In the genomic region with DNA sequence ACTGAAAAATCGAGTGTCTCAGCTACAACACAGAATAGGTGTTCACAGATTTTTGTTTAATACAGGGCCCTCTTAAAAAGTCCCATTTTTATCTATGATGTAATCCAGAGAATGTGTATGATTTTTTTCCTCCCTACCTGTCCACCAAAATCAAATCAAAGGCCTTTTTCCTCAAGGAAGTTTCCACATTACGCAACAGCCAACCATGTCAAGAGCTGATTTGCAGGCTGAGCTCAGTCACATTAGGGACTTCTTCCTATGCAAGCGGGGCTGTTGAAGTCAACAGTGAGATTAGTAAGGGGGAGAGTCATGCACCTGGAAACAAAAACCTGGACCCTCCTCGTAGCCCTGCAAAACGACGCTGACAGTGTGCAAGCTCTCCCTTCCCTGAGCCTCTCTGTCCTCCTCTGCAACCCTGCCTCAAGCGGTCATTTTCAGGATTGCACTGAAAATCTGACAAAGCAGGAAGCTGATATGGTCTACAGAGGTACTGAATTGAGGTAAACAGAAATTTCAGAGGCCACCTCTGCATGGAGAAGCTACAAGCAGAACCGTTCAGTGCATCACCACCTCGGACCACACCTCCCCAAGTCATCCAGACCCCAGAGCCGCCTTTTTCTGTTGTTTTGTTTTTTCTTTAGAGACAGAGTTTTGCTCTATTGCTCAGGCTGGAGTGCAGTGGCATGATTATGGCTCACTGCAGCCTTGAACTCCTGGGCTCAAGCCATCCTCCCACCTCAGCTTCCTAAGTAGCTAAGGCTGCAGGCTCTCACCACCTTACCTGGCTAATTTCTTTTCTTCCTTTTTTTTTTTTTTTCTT, we compare ENCODE assay signal across 8 cellular contexts. TPM values are rescaled to one million over a fixed set of nuclear protein-coding genes. Genes with fewer than 3 reads are reported as not detected.
DNase-seq lines count a peak whose midpoint lies in the region; ATAC-seq, FAIRE-seq and TF ChIP-seq lines count a peak whose summit lies in the region.

No MANE protein-coding gene starts in this region.

- FAIRE-seq in GM12878 (lab: Jason Lieb, UNC): peak; percentile 64

- CTCF ChIA-PET in GM12878 (lab: Yijun Ruan, JAX): interaction anchor here (0.6 to 2.4 kb wide), 19 partner anchors 8 to 1150 kb away, joined by 3 to 24 read pairs (median 3); partner anchors contain the start of genes CPLX2 and SFXN1

- RAD21 ChIA-PET in GM12878 (lab: Charles Lee; ENCODE audit: unreplicated experiment): no interaction called here

- peak; percentile 69 to 76 (median 74) for TF ChIP-seq CTCF in GM12878 (IDR thresholded peaks at IDR 0.05 in 2 of 3, conservative IDR thresholded peaks at IDR 0.05 in 1 of 3; ENCODE audit: control insufficient read depth in 2 of 3, extremely low read depth in 1 of 3, insufficient read depth in 1 of 3, low read depth in 3 of 3, low read length in 3 of 3)

- no peak for TF ChIP-seq POLR2A in GM12878 (IDR thresholded peaks at IDR 0.05; ENCODE audit: low read depth, low read length)

- no peaks in the 10 kb centered on the region for H3K4me1 ChIP-seq in GM12878 (ENCODE audit: control insufficient read depth, insufficient read depth, low read length)

- H3K27ac ChIP-seq in GM12878 (ENCODE audit: control insufficient read depth, insufficient read depth): no peak overlapping the region

- POLR2A ChIA-PET in GM12878 (lab: Charles Lee): interaction anchor here (0.6 kb wide), 1 partner anchor 820 kb away, joined by 3 read pairs; no protein-coding TSS in a partner anchor

- peak overlapping the region; percentile 39; the same call in 1 of the 2 replicates for H2AFZ ChIP-seq in GM12878 (ENCODE audit: control insufficient read depth, low read depth, low read length)

- H3K4me2 ChIP-seq in GM12878 (ENCODE audit: control insufficient read depth, insufficient read depth): no peak overlapping the region

- intact Hi-C loops in GM12878 (cut with micrococcal nuclease; ENCODE audit: unreplicated experiment) (no loop called here), left colon (cut with DNase I, micrococcal nuclease) (no loop called here)

- no peak overlapping the region for H3K4me3 Mint-ChIP-seq in T-helper 2 cell treated with Interferon-gamma antibody and Interleukin-4, amounts not matched to agents 5 μg/mL and 100 μg/mL, for 36 hours

- H3K4me3 ChIP-seq in GM12878: no peak overlapping the region

- H3K27me3 ChIP-seq in GM12878 (replicated peaks in 1 of 2; ENCODE audit: control insufficient read depth in 2 of 2, insufficient read depth in 2 of 2, low read length in 1 of 2): no peaks in the 10 kb centered on the region; a peak in 2 of 4 replicates

- no peaks in the 10 kb centered on the region for H3K36me3 ChIP-seq in GM12878 (ENCODE audit: control insufficient read depth in 2 of 2, insufficient read depth in 2 of 2, low read length in 1 of 2)

- H3K79me2 ChIP-seq in GM12878 (ENCODE audit: control insufficient read depth, insufficient read depth, low read length): no peaks in the 10 kb centered on the region

- in situ Hi-C loops in GM12878 (cut with MboI): no loop called here

- H3K9me3 ChIP-seq in GM12878 (replicated peaks; ENCODE audit: control insufficient read depth, insufficient read depth, low read length): no peaks in the 10 kb centered on the region

- TF ChIP-seq EP300 in GM12878 (IDR thresholded peaks at IDR 0.05; ENCODE audit: borderline replicate concordance in 1 of 2, control insufficient read depth in 1 of 2, low read depth in 2 of 2, low read length in 2 of 2): no peak

- ATAC-seq in HG02623 (IDR thresholded peaks at IDR 0.05; ENCODE audit: unreplicated experiment) (peak; percentile 96), GM12878 (peak; percentile 100), left colon (peak; percentile 95)

- peaks cover 8% of the 10 kb centered on the region for H3K27me3 Mint-ChIP-seq in T-helper 2 cell treated with Interferon-gamma antibody and Interleukin-4, amounts not matched to agents 5 μg/mL and 100 μg/mL, for 36 hours (ENCODE audit: low read depth)

- 16% methylated on average over 10 of the region's 10 CpGs for WGBS in GM12878 (ENCODE audit: insufficient coverage, insufficient replicate concordance, low lambda C conversion rate, missing lambda C conversion rate)

- H3K9ac ChIP-seq in GM12878 (ENCODE audit: control insufficient read depth, insufficient read depth, low read length): no peak overlapping the region

- H3K9me3 Mint-ChIP-seq in T-helper 2 cell treated with Interferon-gamma antibody and Interleukin-4, amounts not matched to agents 5 μg/mL and 100 μg/mL, for 36 hours: no peaks in the 10 kb centered on the region

- SMC1A ChIA-PET in GM12878 (lab: Charles Lee; ENCODE audit: uncharacterized antibody, unreplicated experiment): interaction anchor here (1.1 kb wide), 1 partner anchor 16 kb away, joined by 3 read pairs; no protein-coding TSS in a partner anchor

- H3K36me3 Mint-ChIP-seq in T-helper 2 cell treated with Interferon-gamma antibody and Interleukin-4, amounts not matched to agents 5 μg/mL and 100 μg/mL, for 36 hours (ENCODE audit: low read depth): no peaks in the 10 kb centered on the region

- no TSS peak for BruUV-seq in GM12878 (replicated peaks; lab: Mats Ljungman, UMichigan)

- DNase-seq in activated gamma-delta T cell treated with Interleukin-2 at 50 U/mL for 16 hours (peak; percentile 67), activated gamma-delta T cell (lab: John Stamatoyannopoulos, UW) (no peak), NCI-H1092 (lab: John Stamatoyannopoulos, UW) (peak; percentile 48), GM12878 (ENCODE audit: low read depth, low spot score) (no peak), left colon (peak in 1 of 2 donors; percentile 56)
- peak; percentile 71 for DNase-seq in T-helper 2 cell treated with Interferon-gamma antibody and Interleukin-4, amounts not matched to agents 5 μg/mL and 100 μg/mL, for 36 hours (ENCODE audit: low spot score)
- DNase-seq in stimulated activated CD4-positive, alpha-beta T cell treated with anti-CD3 and anti-CD28 coated beads, TNF-alpha, amount 100 ng/mL, for 48 hours (ENCODE audit: low read depth in 3 of 3): peak; percentile 42 to 65 (median 57)

- peaks cover 11% of the 10 kb centered on the region for H3K4me1 Mint-ChIP-seq in T-helper 2 cell treated with Interferon-gamma antibody and Interleukin-4, amounts not matched to agents 5 μg/mL and 100 μg/mL, for 36 hours (ENCODE audit: low read depth)

- no peaks in the 10 kb centered on the region for H4K20me1 ChIP-seq in GM12878 (ENCODE audit: control insufficient read depth, insufficient read depth)

- peak overlapping the region; percentile 6 for H3K27ac Mint-ChIP-seq in T-helper 2 cell treated with Interferon-gamma antibody and Interleukin-4, amounts not matched to agents 5 μg/mL and 100 μg/mL, for 36 hours

- peak; percentile 44 for TF ChIP-seq RAD21 in GM12878 (IDR thresholded peaks at IDR 0.05; ENCODE audit: insufficient read depth, low read depth, low read length)

TF ChIP-seq in GM12878, 131 proteins besides CTCF, POLR2A, EP300 and RAD21:
- TF ChIP-seq SMC3 (IDR thresholded peaks at IDR 0.05; ENCODE audit: borderline replicate concordance, low read length) (peak; percentile 15; the same call in 1 of the 2 replicates), ETV6 (conservative IDR thresholded peaks at IDR 0.05 in 1 of 2, IDR thresholded peaks at IDR 0.05 in 1 of 2; ENCODE audit: borderline replicate concordance in 1 of 2, low read depth in 1 of 2) (no peak), LARP7 (IDR thresholded peaks at IDR 0.05) (0 out of 2 replicates have a peak, but pooled peaks have one; percentile 25), RUNX3 (IDR thresholded peaks at IDR 0.05; ENCODE audit: low read length) (0 out of 2 replicates have a peak, but pooled peaks have one; percentile 11)

RNA-seq across cellular contexts. Expression of gene SFXN1, which starts 13.7 kb away (rescaled TPM):
- total RNA-seq in GM12878 (2013; cell fraction: nucleolus; rRNA removed): 176 and 190 TPM in 2 replicates
- total RNA-seq in GM12878 (2014; rRNA removed) (96.8 and 97.4 TPM in 2 replicates), GM12878 (2014; rRNA removed; fragmentation: Illumina TruSeq; extraction: Trizol) (92.5 and 99.0 TPM in 2 replicates), GM12878 (2021) (106 and 108 TPM in 2 replicates), left colon (100 to 1,000 TPM in 1 of 2 donors, 10 to 100 TPM in 1; 82.8 to 113 TPM)
- 149 TPM for polyA plus RNA-seq in GM12878 (2011; ENCODE audit: low read depth)
- polyA plus RNA-seq in GM12878 (2011; rRNA removed) (173 and 248 TPM in 2 replicates), GM12878 (2014; fragmentation: Illumina TruSeq; extraction: Trizol) (101 and 126 TPM in 2 replicates), GM12878 (2014; fragmentation: Nextera tagmentation; extraction: Ambion mirVana) (10 to 100 TPM; 18.0 to 24.6 TPM), GM12878 (2014; rRNA removed) (84.5 and 89.2 TPM in 2 replicates), GM12878 (2016; fragmentation: Nextera tagmentation; extraction: Ambion mirVana) (100 to 1,000 TPM; 110 TPM)
- 205 and 218 TPM in 2 replicates for polyA plus RNA-seq in GM12878 (2011; cell fraction: cytosol; rRNA removed)
- 125 and 150 TPM in 2 replicates for polyA plus RNA-seq in GM12878 (2011; cell fraction: nucleus; rRNA removed)
- polyA plus RNA-seq in GM12878 (2012): 72.2 and 85.3 TPM in 2 replicates
- 299 and 428 TPM in 2 replicates for polyA minus RNA-seq in GM12878 (2011; rRNA and poly(A)+ RNA removed)
- polyA minus RNA-seq in GM12878 (2011; cell fraction: cytosol; rRNA and poly(A)+ RNA removed): 56.5 and 83.2 TPM in 2 replicates
- polyA minus RNA-seq in GM12878 (2011; cell fraction: nucleus; rRNA and poly(A)+ RNA removed): 56.8 and 86.4 TPM in 2 replicates

RNA-seq across cellular contexts. Expression of gene DRD1, which starts 20.6 kb away (rescaled TPM):
- not detected in 2 replicates for total RNA-seq in GM12878 (2013; cell fraction: nucleolus; rRNA removed)
- total RNA-seq in GM12878 (2014; rRNA removed): not detected in 2 replicates
- not detected in 2 replicates for total RNA-seq in GM12878 (2014; rRNA removed; fragmentation: Illumina TruSeq; extraction: Trizol)
- total RNA-seq in GM12878 (2021): not detected in 2 replicates
- polyA plus RNA-seq in GM12878 (2011; ENCODE audit: low read depth): not detected
- not detected in 2 replicates for polyA plus RNA-seq in GM12878 (2011; rRNA removed)
- polyA plus RNA-seq in GM12878 (2011; cell fraction: cytosol; rRNA removed): not detected in 2 replicates
- not detected in 2 replicates for polyA plus RNA-seq in GM12878 (2011; cell fraction: nucleus; rRNA removed)
- not detected in 2 replicates for polyA plus RNA-seq in GM12878 (2012)
- not detected in 2 replicates for polyA plus RNA-seq in GM12878 (2014; fragmentation: Illumina TruSeq; extraction: Trizol)
- not detected for polyA plus RNA-seq in GM12878 (2014; fragmentation: Nextera tagmentation; extraction: Ambion mirVana)
- not detected in 2 replicates for polyA plus RNA-seq in GM12878 (2014; rRNA removed)
- not detected for polyA plus RNA-seq in GM12878 (2016; fragmentation: Nextera tagmentation; extraction: Ambion mirVana)
- not detected in 2 replicates for polyA minus RNA-seq in GM12878 (2011; rRNA and poly(A)+ RNA removed)
- not detected in 2 replicates for polyA minus RNA-seq in GM12878 (2011; cell fraction: cytosol; rRNA and poly(A)+ RNA removed)
- polyA minus RNA-seq in GM12878 (2011; cell fraction: nucleus; rRNA and poly(A)+ RNA removed): not detected in 2 replicates
- total RNA-seq in left colon: under 1 TPM; 0.09 to 0.17 TPM

Comparison
In these comparisons a context has a peak if more than half of its experiments do, and no peak if none do; other contexts are left out.
1. DNase-seq: peak in activated gamma-delta T cell treated with Interleukin-2 at 50 U/mL for 16 hours (single experiment), NCI-H1092 (single experiment), T-helper 2 cell treated with Interferon-gamma antibody and Interleukin-4, amounts not matched to agents 5 μg/mL and 100 μg/mL, for 36 hours (single experiment) and stimulated activated CD4-positive, alpha-beta T cell treated with anti-CD3 and anti-CD28 coated beads, TNF-alpha, amount 100 ng/mL, for 48 hours (3 of 3); none in activated gamma-delta T cell (single experiment) and GM12878 (single experiment).
2. Peak in every context shown above with its lines, with median percentiles within 50 percentile points of each other: ATAC-seq.